ENCODE assay signal across 8 cellular contexts in the genomic region with DNA sequence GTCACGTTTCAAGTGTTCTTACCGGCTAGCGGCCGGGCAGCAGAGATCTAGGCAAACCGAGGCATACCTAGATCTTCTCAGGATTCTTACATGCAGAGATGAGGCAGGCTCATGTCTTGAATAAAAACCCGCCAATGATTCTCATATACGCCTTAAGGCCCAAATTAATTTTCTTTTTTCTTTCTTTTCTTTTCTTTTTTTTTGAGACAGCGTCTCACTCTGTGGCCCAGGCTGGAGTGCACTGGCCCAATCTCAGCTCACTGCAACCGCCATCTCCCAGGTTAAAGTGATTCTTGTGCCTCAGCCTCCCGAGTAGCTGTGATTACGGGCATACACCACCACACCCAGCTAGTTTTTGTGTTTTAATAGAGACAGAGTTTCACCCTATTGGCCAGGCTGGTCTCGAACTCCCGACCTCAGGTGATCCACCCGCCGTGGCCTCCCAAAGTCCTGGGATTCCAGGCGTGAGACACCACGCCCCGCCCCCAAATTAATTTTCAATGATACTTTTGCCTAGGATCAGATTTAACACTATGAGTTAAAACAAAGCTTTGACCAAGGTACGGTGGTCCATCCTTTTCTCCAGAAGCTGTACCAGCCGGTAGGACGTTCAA. TPM values are rescaled to one million over a fixed set of nuclear protein-coding genes. Genes with fewer than 3 reads are reported as not detected.
DNase-seq lines count a peak whose midpoint lies in the region; ATAC-seq and TF ChIP-seq lines count a peak whose summit lies in the region.

No MANE protein-coding gene starts in this region.

- H3K9me3 ChIP-seq in ES-I3 (ENCODE audit: control insufficient read depth, insufficient read depth, low read length) = no peaks in the 10 kb centered on the region
- H3K9me3 ChIP-seq in SJSA1 (replicated peaks) = no peaks in the 10 kb centered on the region
- H3K9me3 ChIP-seq in esophagus squamous epithelium = no peaks in the 10 kb centered on the region
- no peaks in the 10 kb centered on the region for H3K9me3 ChIP-seq in prostate gland

- H3K9ac ChIP-seq in ES-I3 (ENCODE audit: low read depth, low read length) = peak overlapping the region; percentile 94

- intact Hi-C loops in esophagus squamous epithelium (cut with DNase I) (no loop called here), prostate gland (cut with DNase I) (no loop called here)

- H3K4me3 ChIP-seq in SJSA1 (peak overlapping the region; percentile 86), esophagus squamous epithelium (peak overlapping the region; percentile 70 to 95 (median 82)), prostate gland (peak overlapping the region; percentile 75 to 91)

- TF ChIP-seq CTCF in esophagus squamous epithelium (IDR thresholded peaks at IDR 0.05) = no peak
- TF ChIP-seq CTCF in prostate gland (IDR thresholded peaks at IDR 0.05) = no peak

- H3K27ac ChIP-seq in SJSA1 = peak overlapping the region; percentile 56
- H3K27ac ChIP-seq in esophagus squamous epithelium = peak overlapping the region; percentile 93 to 98 (median 96)
- peak overlapping the region; percentile 91 to 94 for H3K27ac ChIP-seq in prostate gland

- H3K27me3 ChIP-seq in SJSA1 (replicated peaks) (no peaks in the 10 kb centered on the region), esophagus squamous epithelium (no peaks in the 10 kb centered on the region), prostate gland (replicated peaks; ENCODE audit: insufficient read depth) (no peaks in the 10 kb centered on the region)

- no peak for TF ChIP-seq POLR2A in esophagus squamous epithelium (IDR thresholded peaks at IDR 0.05)
- TF ChIP-seq POLR2A in prostate gland (IDR thresholded peaks at IDR 0.05) = no peak

- DNase-seq in SJSA1 (ENCODE audit: low read depth in 1 of 2, low spot score in 2 of 2) (no peak), esophagus squamous epithelium (lab: John Stamatoyannopoulos, UW) (no peak), prostate gland (ENCODE audit: low spot score) (no peak), NCI-H2196 treated with DMSO at 0.1 percent for 48 hours (lab: John Stamatoyannopoulos, UW; ENCODE audit: unreplicated experiment) (no peak), SW 1271 (lab: John Stamatoyannopoulos, UW) (no peak), HK-2 (ENCODE audit: unreplicated experiment) (no peak)

- H3K4me1 ChIP-seq in ES-I3 (ENCODE audit: insufficient read depth, low read length) (0 out of 2 replicates have a peak, but pooled peaks cover 3% of the 10 kb centered on the region), SJSA1 (replicated peaks) (no peaks in the 10 kb centered on the region), esophagus squamous epithelium (peaks cover 0 to 41% (median 4%) of the 10 kb centered on the region in 3 donors), prostate gland (replicated peaks) (no peaks in the 10 kb centered on the region)

- H3K36me3 ChIP-seq in ES-I3 (ENCODE audit: insufficient read depth, low read length) (no peaks in the 10 kb centered on the region), SJSA1 (peaks cover 4% of the 10 kb centered on the region), esophagus squamous epithelium (no peaks in the 10 kb centered on the region), prostate gland (no peaks in the 10 kb centered on the region)

- 63 to 68% methylated on average over 18 to 21 of the region's 21 CpGs for WGBS in esophagus squamous epithelium, 2 donors
- 69% methylated on average over 21 of the region's 21 CpGs for WGBS in prostate gland

- no peak for ATAC-seq in GM21381 (IDR thresholded peaks at IDR 0.05; ENCODE audit: unreplicated experiment)

RNA-seq across cellular contexts. Expression of a gene that starts 1.5 kb away (rescaled TPM):
- total RNA-seq in SJSA1 (2014; rRNA removed; shearing (Covaris generic)) = 5.6 and 5.7 TPM in 2 replicates
- 1 to 10 TPM; 2.5 to 5.3 (median 4.1) TPM for total RNA-seq in esophagus squamous epithelium
- 1 to 10 TPM; 2.5 to 4.4 TPM for total RNA-seq in prostate gland
